20 cellular contexts compared by ENCODE assay signal in the genomic region with DNA sequence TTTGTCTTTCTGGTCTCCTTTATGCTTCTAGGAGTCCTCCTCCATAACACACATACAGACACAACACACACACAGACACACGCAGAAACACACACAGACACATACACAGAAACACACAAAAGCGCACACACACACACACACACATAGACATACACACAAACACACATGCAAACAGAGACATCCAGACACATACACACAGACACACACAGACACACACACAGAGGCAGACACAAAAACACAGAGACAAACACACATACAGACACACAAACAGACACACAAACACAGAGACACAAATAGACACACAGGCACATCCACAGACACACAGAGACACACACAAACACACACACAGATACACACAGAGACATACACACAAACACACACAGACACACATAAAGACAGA.
A peak's percentile ranks its signal among the peaks of the same experiment; 100 is the strongest.
DNase-seq lines count a peak whose midpoint lies in the region; ATAC-seq, FAIRE-seq and TF ChIP-seq lines count a peak whose summit lies in the region.
"Had no signal": no experiment of that assay in that cellular context is flagged by ENCODE, and none has a peak within 500 bp of the region (broad histone marks: within the 10 kb centered on the region; RNA-seq: fewer than 3 reads in every experiment).

No MANE protein-coding gene starts in this region.

- H3K36me3 ChIP-seq in BLaER1 treated with 17β-estradiol and CSF1 and Interleukin-3, amounts not matched to agents 10 nM and 100 nM, result peaks cover 0 to 4% (median 0%) of the 10 kb centered on the region in 11 experiments; a peak in 2 of 22 replicates
- H3K36me3 ChIP-seq in IMR-90 (ENCODE audit: control insufficient read depth, insufficient read depth, low read length) (no peaks in the 10 kb centered on the region), H1 (ENCODE audit: control insufficient read depth in 2 of 4, insufficient read depth in 4 of 4, low read length in 3 of 4) (no peaks in the 10 kb centered on the region; a peak in 2 of 8 replicates), trophoblast cell (ENCODE audit: control insufficient read depth in 1 of 2, insufficient read depth in 2 of 2, low read length in 2 of 2) (no peaks in the 10 kb centered on the region)
- H3K36me3 ChIP-seq: BE2C had no signal

- H3K9me3 Mint-ChIP-seq in stimulated activated naive CD8-positive, alpha-beta T cell treated with anti-CD3 and anti-CD28 coated beads, Interleukin-15, amount 100 ng/mL, for 72 hours, result no peaks in the 10 kb centered on the region
- H3K9me3 Mint-ChIP-seq: CD8-positive, alpha-beta T cell had no signal

- H3K14ac ChIP-seq in IMR-90 (replicated peaks; ENCODE audit: low read depth, low read length) (no peak overlapping the region), H1 (ENCODE audit: insufficient read length) (no peak overlapping the region), trophoblast cell (ENCODE audit: low read length) (no peak overlapping the region)

- POLR2A ChIA-PET in IMR-90 (lab: Charles Lee; ENCODE audit: unreplicated experiment) (no interaction called here), H1 (lab: Charles Lee; ENCODE audit: partially characterized antibody) (no interaction called here)

- no peak overlapping the region for H3K4me3 ChIP-seq in BLaER1 treated with 17β-estradiol and CSF1 and Interleukin-3, amounts not matched to agents 10 nM and 100 nM
- H3K4me3 ChIP-seq in IMR-90 (ENCODE audit: insufficient read depth, low read depth, low read length) (no peak overlapping the region), H1 (ENCODE audit: extremely low read depth in 1 of 4, insufficient read depth in 2 of 4, low read depth in 3 of 4, low read length in 4 of 4) (no peak overlapping the region), trophoblast cell (ENCODE audit: low read depth, low read length) (no peak overlapping the region)
- H3K4me3 ChIP-seq: GM23248 had no signal

- no peaks in the 10 kb centered on the region for H4K20me1 ChIP-seq in BLaER1 treated with 17β-estradiol and CSF1 and Interleukin-3, amounts not matched to agents 10 nM and 100 nM
- H4K20me1 ChIP-seq in IMR-90 (ENCODE audit: insufficient read depth, low read length), result no peaks in the 10 kb centered on the region
- H4K20me1 ChIP-seq in H1 (replicated peaks in 1 of 2; ENCODE audit: control insufficient read depth in 1 of 2, insufficient read depth in 2 of 2, low read length in 2 of 2), result peaks cover 0 to 4% of the 10 kb centered on the region in 2 experiments

- CTCF ChIA-PET in IMR-90 (lab: Yijun Ruan, JAX), result no interaction called here
- CTCF ChIA-PET in H1 (lab: Charles Lee; ENCODE audit: partially characterized antibody), result no interaction called here

- TF ChIP-seq RAD21 in IMR-90 (IDR thresholded peaks at IDR 0.05; ENCODE audit: low read length) (no peak), H1 (IDR thresholded peaks at IDR 0.05 in 1 of 2, conservative IDR thresholded peaks at IDR 0.05 in 1 of 2; ENCODE audit: low read depth in 2 of 2, low read length in 2 of 2) (no peak)

- H2BK15ac ChIP-seq in IMR-90 (ENCODE audit: low read depth, low read length), result no peak overlapping the region
- peak overlapping the region; percentile 1; the same call in 1 of the 2 replicates for H2BK15ac ChIP-seq in H1 (ENCODE audit: low read length)

- no TSS peak for BruUV-seq in IMR-90 (replicated peaks; lab: Mats Ljungman, UMichigan)

- TF ChIP-seq POLR2A in IMR-90 (IDR thresholded peaks at IDR 0.05; ENCODE audit: low read depth, low read length) (no peak), H1 (IDR thresholded peaks at IDR 0.05; ENCODE audit: control extremely low read depth in 1 of 2, low read depth in 2 of 2, low read length in 2 of 2) (no peak)

- H3K4me1 ChIP-seq in BLaER1 treated with 17β-estradiol and CSF1 and Interleukin-3, amounts not matched to agents 10 nM and 100 nM, result peaks cover 15 to 72% (median 66%) of the 10 kb centered on the region in 10 experiments
- no peaks in the 10 kb centered on the region for H3K4me1 ChIP-seq in IMR-90 (ENCODE audit: control insufficient read depth, insufficient read depth, low read length)
- peaks cover 4 to 9% (median 5%) of the 10 kb centered on the region in 4 experiments; a peak in 5 of 7 replicates for H3K4me1 ChIP-seq in H1 (replicated peaks in 1 of 4; ENCODE audit: control insufficient read depth in 3 of 4, insufficient read depth in 4 of 4, low read length in 3 of 4)
- H3K4me1 ChIP-seq in trophoblast cell (ENCODE audit: control insufficient read depth in 1 of 2, insufficient read depth in 2 of 2, low read length in 2 of 2), result peaks cover 0 to 2% of the 10 kb centered on the region in 2 experiments
- H3K4me1 ChIP-seq: BE2C, Caco-2 had no signal

- H2AK5ac ChIP-seq in IMR-90 (ENCODE audit: low read depth, low read length) (no peak overlapping the region), H1 (ENCODE audit: low read depth, low read length) (peak overlapping the region; percentile 71), trophoblast cell (ENCODE audit: low read length) (no peak overlapping the region)

- H3K23ac ChIP-seq in IMR-90 (ENCODE audit: low read depth, low read length) (no peak overlapping the region), H1 (ENCODE audit: insufficient read length) (no peak overlapping the region), trophoblast cell (ENCODE audit: low read length) (peak overlapping the region; percentile 73)

- H2AFZ ChIP-seq in IMR-90 (replicated peaks; ENCODE audit: low read length, poor library complexity), result no peak overlapping the region
- no peak overlapping the region for H2AFZ ChIP-seq in H1 (ENCODE audit: low read length)
- no peak overlapping the region for H2AFZ ChIP-seq in trophoblast cell (ENCODE audit: insufficient read depth, low read length, poor library complexity)
- H2AFZ ChIP-seq: GM23248 had no signal

- H2BK120ac ChIP-seq in IMR-90 (ENCODE audit: low read depth, low read length), result no peak overlapping the region
- H2BK120ac ChIP-seq in H1 (replicated peaks; ENCODE audit: low read depth, low read length), result no peak overlapping the region
- H2BK120ac ChIP-seq in trophoblast cell (ENCODE audit: insufficient read depth, low read length, poor library complexity), result no peak overlapping the region

- no peak overlapping the region for H4K91ac ChIP-seq in IMR-90 (ENCODE audit: insufficient read depth, low read depth, low read length)
- H4K91ac ChIP-seq in H1 (replicated peaks; ENCODE audit: insufficient read length, low read length), result peak overlapping the region; percentile 64
- H4K91ac ChIP-seq in trophoblast cell (ENCODE audit: low read depth, low read length), result no peak overlapping the region

- H3K79me2 ChIP-seq in H1 (ENCODE audit: control insufficient read depth in 1 of 2, insufficient read depth in 2 of 2, low read length in 2 of 2), result 0 out of 4 replicates have a peak, but pooled peaks cover 0 to 5% of the 10 kb centered on the region in 2 experiments
- H3K79me2 ChIP-seq in trophoblast cell (ENCODE audit: control insufficient read depth, insufficient read depth, low read length, poor library complexity), result no peaks in the 10 kb centered on the region

- no peaks in the 10 kb centered on the region for H3K9me1 ChIP-seq in IMR-90 (ENCODE audit: insufficient read depth, low read length)

- H3K4me2 ChIP-seq in BLaER1 treated with 17β-estradiol and CSF1 and Interleukin-3, amounts not matched to agents 10 nM and 100 nM, result peak overlapping the region in 8 of 11 experiments; percentile 10 to 99 (median 60); a peak in 13 of 22 replicates
- H3K4me2 ChIP-seq in IMR-90 (ENCODE audit: low read depth, low read length), result no peak overlapping the region
- no peak overlapping the region for H3K4me2 ChIP-seq in H1 (ENCODE audit: insufficient read depth in 1 of 2, low read depth in 2 of 2, low read length in 2 of 2)
- H3K4me2 ChIP-seq in trophoblast cell (ENCODE audit: low read length), result no peak overlapping the region

- TF ChIP-seq CTCF in IMR-90 (conservative IDR thresholded peaks at IDR 0.05; ENCODE audit: low read depth, low read length) (no peak), H1 (IDR thresholded peaks at IDR 0.05; ENCODE audit: control extremely low read depth in 1 of 3, insufficient read depth in 1 of 3, low read depth in 1 of 3, low read length in 3 of 3) (no peak)

- peaks cover 0 to 6% (median 0%) of the 10 kb centered on the region in 11 experiments; a peak in 1 of 22 replicates for H3K27me3 ChIP-seq in BLaER1 treated with 17β-estradiol and CSF1 and Interleukin-3, amounts not matched to agents 10 nM and 100 nM
- H3K27me3 ChIP-seq in IMR-90 (ENCODE audit: control insufficient read depth, insufficient read depth, low read length), result no peaks in the 10 kb centered on the region
- no peaks in the 10 kb centered on the region for H3K27me3 ChIP-seq in H1 (replicated peaks in 1 of 4; ENCODE audit: control insufficient read depth in 3 of 4, extremely low read depth in 1 of 4, insufficient read depth in 3 of 4, low read length in 3 of 4)
- H3K27me3 ChIP-seq in trophoblast cell (ENCODE audit: insufficient read depth, low read length), result no peaks in the 10 kb centered on the region
- H3K27me3 ChIP-seq: BE2C had no signal

- in situ Hi-C loops in IMR-90 (cut with MboI; ENCODE audit: low sequenced_read_pairs), result no loop called here

- H3K4ac ChIP-seq in IMR-90 (ENCODE audit: low read depth, low read length) (no peak overlapping the region), H1 (replicated peaks; ENCODE audit: insufficient read length, low read depth, low read length) (peak overlapping the region; percentile 73), trophoblast cell (ENCODE audit: low read depth, low read length) (no peak overlapping the region)

- H3K23me2 ChIP-seq in H1 (ENCODE audit: low read depth, low read length), result peaks cover 11% of the 10 kb centered on the region; the same call in 1 of the 2 replicates

- H3K79me1 ChIP-seq in IMR-90 (ENCODE audit: low read depth in 1 of 2, low read length in 2 of 2) (no peaks in the 10 kb centered on the region), H1 (ENCODE audit: low read depth, low read length) (no peaks in the 10 kb centered on the region), trophoblast cell (ENCODE audit: low read length) (no peaks in the 10 kb centered on the region)

- H3K27ac Mint-ChIP-seq in stimulated activated naive CD8-positive, alpha-beta T cell treated with anti-CD3 and anti-CD28 coated beads, Interleukin-15, amount 100 ng/mL, for 72 hours, result no peak overlapping the region
- H3K27ac Mint-ChIP-seq: CD4-positive, CD25-positive, alpha-beta regulatory T cell; CD8-positive, alpha-beta T cell; H9 had no signal

- no peak for TF ChIP-seq EP300 in H1 (IDR thresholded peaks at IDR 0.05; ENCODE audit: borderline replicate concordance in 1 of 2, low read depth in 2 of 2, low read length in 2 of 2)

- ATAC-seq in IMR-90 (ENCODE audit: low read depth) (no peak), HG02678 (IDR thresholded peaks at IDR 0.05; ENCODE audit: unreplicated experiment) (no peak)
- ATAC-seq in stimulated activated naive CD8-positive, alpha-beta T cell treated with anti-CD3 and anti-CD28 coated beads, Interleukin-15, amount 100 ng/mL, for 72 hours, result no peak
- ATAC-seq: CD8-positive, alpha-beta T cell; HCT116 had no signal

- H2BK12ac ChIP-seq in H1 (ENCODE audit: low read depth, low read length) (peak overlapping the region; percentile 85; the same call in 1 of the 2 replicates), trophoblast cell (ENCODE audit: low read length) (no peak overlapping the region)

- H4K5ac ChIP-seq in IMR-90 (ENCODE audit: low read depth, low read length) (no peak overlapping the region), H1 (ENCODE audit: insufficient read length, low read depth, low read length) (no peak overlapping the region)

- H3K27ac ChIP-seq in BLaER1 treated with 17β-estradiol and CSF1 and Interleukin-3, amounts not matched to agents 10 nM and 100 nM, result peak overlapping the region in 5 of 11 experiments; percentile 42 to 93 (median 93); a peak in 10 of 22 replicates
- no peak overlapping the region for H3K27ac ChIP-seq in IMR-90 (ENCODE audit: insufficient read depth, low read length)
- no peak overlapping the region for H3K27ac ChIP-seq in H1 (ENCODE audit: low read depth, low read length)
- no peak overlapping the region for H3K27ac ChIP-seq in trophoblast cell (ENCODE audit: low read depth, low read length)
- H3K27ac ChIP-seq: C4-2B, GM23248 had no signal

- WGBS in IMR-90 (ENCODE audit: extremely low coverage in 2 of 2, insufficient read length in 1 of 2), 2 experiments, result 70% methylated on average over 2 of the region's 2 CpGs; no CpG with 5 or more reads in 1 of the 2 experiments
- WGBS in H1 (ENCODE audit: extremely low coverage in 1 of 2, insufficient coverage in 1 of 2, insufficient read length in 1 of 2, insufficient replicate concordance in 2 of 2, low coverage in 1 of 2, low lambda C conversion rate in 2 of 2, missing lambda C conversion rate in 1 of 2), 2 experiments, result 98% methylated on average over 2 of the region's 2 CpGs; no CpG with 5 or more reads in 1 of the 2 experiments
- WGBS in trophoblast cell (ENCODE audit: extremely low coverage, insufficient coverage, insufficient read length), result no CpG with 5 or more reads among the region's 2 CpGs

- dilution Hi-C loops in IMR-90 (cut with HindIII; ENCODE audit: low sequenced_read_pairs, unreplicated experiment), result no loop called here

- H3K4me3 Mint-ChIP-seq in stimulated activated naive CD8-positive, alpha-beta T cell treated with anti-CD3 and anti-CD28 coated beads, Interleukin-15, amount 100 ng/mL, for 72 hours, result no peak overlapping the region
- H3K4me3 Mint-ChIP-seq: CD4-positive, CD25-positive, alpha-beta regulatory T cell; CD8-positive, alpha-beta T cell; H9 had no signal

- no peak for FAIRE-seq in H1 (lab: Jason Lieb, UNC)
- FAIRE-seq: A204.1, G401.6, GM19239 had no signal

- no peak overlapping the region for H2AK9ac ChIP-seq in IMR-90 (replicated peaks; ENCODE audit: low read depth, low read length, poor library complexity)

- H3K18ac ChIP-seq in IMR-90 (ENCODE audit: low read depth, low read length) (no peak overlapping the region), H1 (ENCODE audit: extremely low read depth, low read length) (no peak overlapping the region), trophoblast cell (ENCODE audit: low read length) (no peak overlapping the region)

- peaks cover 36 to 45% (median 39%) of the 10 kb centered on the region in 11 experiments for H3K9me3 ChIP-seq in BLaER1 treated with 17β-estradiol and CSF1 and Interleukin-3, amounts not matched to agents 10 nM and 100 nM (replicated peaks in 1 of 11)
- H3K9me3 ChIP-seq in IMR-90 (ENCODE audit: control insufficient read depth, insufficient read depth, low read length), result peaks cover 33% of the 10 kb centered on the region
- peaks cover 7 to 9% of the 10 kb centered on the region in 2 experiments for H3K9me3 ChIP-seq in H1 (ENCODE audit: insufficient read depth in 2 of 2, low read depth in 1 of 2, low read length in 1 of 2)
- peaks cover 13% of the 10 kb centered on the region for H3K9me3 ChIP-seq in trophoblast cell (ENCODE audit: insufficient read depth, low read depth, low read length)
- H3K9me3 ChIP-seq: BE2C, Caco-2 had no signal

- DNase-seq in IMR-90 (no peak), H1 (ENCODE audit: low read depth in 1 of 2, low spot score in 2 of 2) (no peak), trophoblast cell (no peak), cerebellum (ENCODE audit: low spot score) (no peak)
- no peak for DNase-seq in stimulated activated naive CD8-positive, alpha-beta T cell treated with anti-CD3 and anti-CD28 coated beads, Interleukin-15, amount 100 ng/mL, for 72 hours
- DNase-seq: BE2C; Caco-2; CD4-positive, CD25-positive, alpha-beta regulatory T cell; DMS153; DND-41; GM23248; H9 had no signal

- no peak overlapping the region for H3K56ac ChIP-seq in IMR-90 (ENCODE audit: extremely low read depth, insufficient read depth, low read length)
- H3K56ac ChIP-seq in H1 (replicated peaks; ENCODE audit: insufficient read length, low read depth, low read length), result peak overlapping the region; percentile 77

- H3K4me1 Mint-ChIP-seq in stimulated activated naive CD8-positive, alpha-beta T cell treated with anti-CD3 and anti-CD28 coated beads, Interleukin-15, amount 100 ng/mL, for 72 hours, result no peaks in the 10 kb centered on the region
- H3K4me1 Mint-ChIP-seq: CD4-positive, CD25-positive, alpha-beta regulatory T cell had no signal

- intact Hi-C loops in IMR-90 (cut with micrococcal nuclease), result no loop called here

- H4K8ac ChIP-seq in IMR-90 (ENCODE audit: low read depth in 2 of 2, low read length in 2 of 2) (no peak overlapping the region), H1 (ENCODE audit: extremely low read depth, insufficient read depth, low read length) (no peak overlapping the region; the same call in 1 of the 2 replicates), trophoblast cell (ENCODE audit: low read depth, low read length) (no peak overlapping the region)

- peak overlapping the region in 2 of 11 experiments; percentile 26 to 42; a peak in 2 of 22 replicates for H3K9ac ChIP-seq in BLaER1 treated with 17β-estradiol and CSF1 and Interleukin-3, amounts not matched to agents 10 nM and 100 nM
- H3K9ac ChIP-seq in IMR-90 (ENCODE audit: low read depth, low read length) (no peak overlapping the region), H1 (replicated peaks in 1 of 4; ENCODE audit: extremely low read depth in 1 of 4, low read depth in 3 of 4, low read length in 3 of 4) (no peak overlapping the region), trophoblast cell (ENCODE audit: low read length) (no peak overlapping the region)
- H3K9ac ChIP-seq: GM23248 had no signal

- no peak overlapping the region for H4K12ac ChIP-seq in trophoblast cell (ENCODE audit: low read depth, low read length)

- no peaks in the 10 kb centered on the region for H3K27me3 Mint-ChIP-seq in stimulated activated naive CD8-positive, alpha-beta T cell treated with anti-CD3 and anti-CD28 coated beads, Interleukin-15, amount 100 ng/mL, for 72 hours
- H3K27me3 Mint-ChIP-seq: CD4-positive, CD25-positive, alpha-beta regulatory T cell had no signal

- peak overlapping the region; percentile 78 for H2BK5ac ChIP-seq in IMR-90 (ENCODE audit: low read depth, low read length, poor library complexity, severe bottlenecking)
- 0 out of 2 replicates have a peak overlapping the region, but pooled peaks have one; percentile 7 for H2BK5ac ChIP-seq in H1 (ENCODE audit: low read depth, low read length)
- no peak overlapping the region for H2BK5ac ChIP-seq in trophoblast cell (ENCODE audit: low read depth, low read length, poor library complexity)

- H2BK20ac ChIP-seq in IMR-90 (ENCODE audit: low read depth, low read length) (no peak overlapping the region), H1 (ENCODE audit: low read length) (peak overlapping the region; percentile 0; the same call in 1 of the 2 replicates)

Comparison
In these comparisons a context has a peak if more than half of its experiments do, and no peak if none do; other contexts are left out.
1. H3K4me2 ChIP-seq: peak in BLaER1 treated with 17β-estradiol and CSF1 and Interleukin-3, amounts not matched to agents 10 nM and 100 nM (8 of 11); none in IMR-90 (single experiment), H1 (0 of 2) and trophoblast cell (single experiment).